ENCODE assay signal across 1 cellular context in genomic region chr7:151782598-151783448, GRCh38.
A peak's percentile ranks its signal among the peaks of the same experiment; 100 is the strongest.
TF ChIP-seq lines count a peak whose summit lies in the region.

No MANE protein-coding gene starts in this region.

TF ChIP-seq in HepG2, 621 proteins besides CTCF, POLR2A, EP300 and RAD21 (continued from another document and continues in another):
- TF ChIP-seq CSRNP2 (CRISPR knock-in tag; conservative IDR thresholded peaks at IDR 0.05; ENCODE audit: low read depth) (no peak), ZNF615 (CRISPR knock-in tag; IDR thresholded peaks at IDR 0.05; ENCODE audit: borderline replicate concordance) (no peak), SMC3 (IDR thresholded peaks at IDR 0.05; ENCODE audit: low read length) (peak; percentile 40; the same call in 1 of the 2 replicates), ZBTB10 (CRISPR knock-in tag; IDR thresholded peaks at IDR 0.05; ENCODE audit: borderline replicate concordance) (peak; percentile 85; the same call in 1 of the 2 replicates), ZNF556 (CRISPR knock-in tag; IDR thresholded peaks at IDR 0.05; ENCODE audit: borderline replicate concordance) (no peak), ZBTB33 (CRISPR knock-in tag; IDR thresholded peaks at IDR 0.05) (peak; percentile 73), GABPB1 (CRISPR knock-in tag; IDR thresholded peaks at IDR 0.05) (peak; percentile 36; the same call in 1 of the 2 replicates), GZF1 (CRISPR knock-in tag; IDR thresholded peaks at IDR 0.05) (no peak), NFKBIZ (CRISPR knock-in tag; IDR thresholded peaks at IDR 0.05) (no peak), SNAPC5 (CRISPR knock-in tag; IDR thresholded peaks at IDR 0.05; ENCODE audit: borderline replicate concordance) (no peak), GRHL1 (CRISPR knock-in tag; conservative IDR thresholded peaks at IDR 0.05) (no peak), ZMYM4 (CRISPR knock-in tag; IDR thresholded peaks at IDR 0.05) (0 out of 2 replicates have a peak, but pooled peaks have one; percentile 26), FOXP4 (CRISPR knock-in tag; IDR thresholded peaks at IDR 0.05) (no peak), E2F5 (CRISPR knock-in tag; conservative IDR thresholded peaks at IDR 0.05) (0 out of 2 replicates have a peak, but pooled peaks have one; percentile 50), SMARCE1 (IDR thresholded peaks at IDR 0.05; ENCODE audit: borderline replicate concordance) (no peak), KDM3A (CRISPR knock-in tag; IDR thresholded peaks at IDR 0.05; ENCODE audit: low read depth) (peak; percentile 31; the same call in 1 of the 2 replicates), ZNF660 (CRISPR knock-in tag; IDR thresholded peaks at IDR 0.05; ENCODE audit: borderline replicate concordance, low read depth) (no peak), DNMT3B (CRISPR knock-in tag; conservative IDR thresholded peaks at IDR 0.05) (no peak), TFDP2 (CRISPR knock-in tag; IDR thresholded peaks at IDR 0.05) (peak; percentile 42; the same call in 1 of the 2 replicates), MAX (IDR thresholded peaks at IDR 0.05) (peak; percentile 18; the same call in 1 of the 2 replicates), ZNF768 (CRISPR knock-in tag; IDR thresholded peaks at IDR 0.05) (peak; percentile 48; the same call in 1 of the 2 replicates), ZNF574 (CRISPR knock-in tag; IDR thresholded peaks at IDR 0.05) (peak; percentile 29; the same call in 1 of the 2 replicates), BCL3 (CRISPR knock-in tag; IDR thresholded peaks at IDR 0.05) (no peak), ZNF441 (CRISPR knock-in tag; IDR thresholded peaks at IDR 0.05; ENCODE audit: borderline replicate concordance) (no peak), MAFG (CRISPR knock-in tag; IDR thresholded peaks at IDR 0.05) (no peak), ZNF687 (CRISPR knock-in tag; IDR thresholded peaks at IDR 0.05) (peak; percentile 41; the same call in 1 of the 2 replicates), GATAD2A (CRISPR knock-in tag; IDR thresholded peaks at IDR 0.05) (peak; percentile 16; the same call in 1 of the 2 replicates), PHB2 (IDR thresholded peaks at IDR 0.05; ENCODE audit: partially characterized antibody) (no peak), ZNF883 (CRISPR knock-in tag; IDR thresholded peaks at IDR 0.05; ENCODE audit: not compliant biosample characterization) (peak; percentile 33)
